Comparison of ENCODE assay signal across 22 cellular contexts in genomic region chr2:11026286-11026921, GRCh38.
DNase-seq lines count a peak whose midpoint lies in the region; ATAC-seq and TF ChIP-seq lines count a peak whose summit lies in the region.
"Had no signal": no experiment of that assay in that cellular context is flagged by ENCODE, and none has a peak within 500 bp of the region (broad histone marks: within the 10 kb centered on the region; RNA-seq: fewer than 3 reads in every experiment).

No MANE protein-coding gene starts in this region.

- H2BK12ac ChIP-seq in mesenchymal stem cell (ENCODE audit: low read length in 2 of 2), result no peak overlapping the region

- no peaks in the 10 kb centered on the region for H3K4me1 Mint-ChIP-seq in stimulated activated effector memory CD8-positive, alpha-beta T cell treated with anti-CD3 and anti-CD28 coated beads, Interleukin-12 subunit alpha, Interleukin-12 subunit beta, amount 100 ng/mL, for 72 hours

- H2BK120ac ChIP-seq in mesenchymal stem cell (ENCODE audit: low read depth, low read length), result no peak overlapping the region

- H3K14ac ChIP-seq in mesenchymal stem cell (ENCODE audit: low read length in 2 of 2), result no peak overlapping the region

- TF ChIP-seq CTCF in GM20000 (IDR thresholded peaks at IDR 0.05; ENCODE audit: extremely low read depth, missing control alignments), result no peak

- no peak overlapping the region for H2BK5ac ChIP-seq in mesenchymal stem cell (ENCODE audit: low read depth, low read length, poor library complexity, severe bottlenecking)

- ATAC-seq in stimulated activated effector memory CD8-positive, alpha-beta T cell treated with anti-CD3 and anti-CD28 coated beads, Interleukin-12 subunit alpha, Interleukin-12 subunit beta, amount 100 ng/mL, for 72 hours, result peak; percentile 36
- no peak for ATAC-seq in GM21447 (IDR thresholded peaks at IDR 0.05; ENCODE audit: unreplicated experiment)
- ATAC-seq in GM21390 (IDR thresholded peaks at IDR 0.05; ENCODE audit: unreplicated experiment), result no peak
- ATAC-seq: GM12878 had no signal

- H3K18ac ChIP-seq in mesenchymal stem cell (ENCODE audit: low read depth in 1 of 2, low read length in 2 of 2), result no peak overlapping the region

- no peak overlapping the region for H2AK5ac ChIP-seq in mesenchymal stem cell (ENCODE audit: low read length, severe bottlenecking)

- no peak overlapping the region for H3K27ac ChIP-seq in mesenchymal stem cell (ENCODE audit: low read length, poor library complexity, severe bottlenecking)
- H3K27ac ChIP-seq: 22Rv1, BLaER1, HL-60, Peyer's patch, SJCRH30 had no signal

- no peak overlapping the region for H3K4ac ChIP-seq in mesenchymal stem cell (ENCODE audit: low read depth in 1 of 2, low read length in 2 of 2)

- WGBS in mesenchymal stem cell, result 93% methylated on average over 13 of the region's 15 CpGs

- H4K91ac ChIP-seq in mesenchymal stem cell (ENCODE audit: low read length), result peak overlapping the region; percentile 16

- H3K4me3 ChIP-seq in mesenchymal stem cell (ENCODE audit: insufficient read depth in 1 of 2, low read depth in 1 of 2, low read length in 2 of 2), result no peak overlapping the region
- H3K4me3 ChIP-seq: BLaER1, GM12878, Peyer's patch, SJCRH30 had no signal

- no peak overlapping the region for H3K27ac Mint-ChIP-seq in stimulated activated effector memory CD8-positive, alpha-beta T cell treated with anti-CD3 and anti-CD28 coated beads, Interleukin-12 subunit alpha, Interleukin-12 subunit beta, amount 100 ng/mL, for 72 hours
- H3K27ac Mint-ChIP-seq: CD4-positive, alpha-beta T cell had no signal

- H3K9me3 Mint-ChIP-seq in stimulated activated effector memory CD8-positive, alpha-beta T cell treated with anti-CD3 and anti-CD28 coated beads, Interleukin-12 subunit alpha, Interleukin-12 subunit beta, amount 100 ng/mL, for 72 hours, result no peaks in the 10 kb centered on the region
- H3K9me3 Mint-ChIP-seq: CD4-positive, alpha-beta T cell had no signal

- H3K4me1 ChIP-seq in mesenchymal stem cell (ENCODE audit: control insufficient read depth, insufficient read depth, low read depth, low read length), result no peaks in the 10 kb centered on the region
- H3K4me1 ChIP-seq: Peyer's patch, SJCRH30 had no signal

- no peaks in the 10 kb centered on the region for H3K9me3 ChIP-seq in mesenchymal stem cell (ENCODE audit: control insufficient read depth, low read length)
- H3K9me3 ChIP-seq: BLaER1, Peyer's patch, SJCRH30 had no signal

- DNase-seq in DMS 273 (lab: John Stamatoyannopoulos, UW; ENCODE audit: unreplicated experiment) (peak; percentile 25), DMS 273 treated with DMSO at 0.1 percent for 48 hours (lab: John Stamatoyannopoulos, UW) (no peak), NCI-H524 treated with DMSO at 0.1 percent for 48 hours (lab: John Stamatoyannopoulos, UW) (peak; percentile 69), mesenchymal stem cell (no peak), GM20000 (ENCODE audit: low spot score) (no peak)
- no peak for DNase-seq in stimulated activated effector memory CD8-positive, alpha-beta T cell treated with anti-CD3 and anti-CD28 coated beads, Interleukin-12 subunit alpha, Interleukin-12 subunit beta, amount 100 ng/mL, for 72 hours (ENCODE audit: low spot score in 2 of 2)
- DNase-seq: ACHN; CD4-positive, alpha-beta T cell; COR-L47; DND-41; KG1; NCI-H1105 treated with DMSO at 0.1 percent for 48 hours; NCI-H187; NCI-H82; Peyer's patch; SJCRH30 had no signal

- H3K36me3 Mint-ChIP-seq in stimulated activated effector memory CD8-positive, alpha-beta T cell treated with anti-CD3 and anti-CD28 coated beads, Interleukin-12 subunit alpha, Interleukin-12 subunit beta, amount 100 ng/mL, for 72 hours, result no peaks in the 10 kb centered on the region

- H3K23ac ChIP-seq in mesenchymal stem cell (ENCODE audit: low read length in 2 of 2), result no peak overlapping the region

- H2AFZ ChIP-seq in mesenchymal stem cell (ENCODE audit: low read depth, low read length), result no peak overlapping the region

- no peak overlapping the region for H3K4me3 Mint-ChIP-seq in stimulated activated effector memory CD8-positive, alpha-beta T cell treated with anti-CD3 and anti-CD28 coated beads, Interleukin-12 subunit alpha, Interleukin-12 subunit beta, amount 100 ng/mL, for 72 hours
- H3K4me3 Mint-ChIP-seq: CD4-positive, alpha-beta T cell had no signal

- H3K79me1 ChIP-seq in mesenchymal stem cell (replicated peaks; ENCODE audit: low read length, poor library complexity, severe bottlenecking), result no peaks in the 10 kb centered on the region

- no peak overlapping the region for H3K9ac ChIP-seq in mesenchymal stem cell (ENCODE audit: low read length)
- H3K9ac ChIP-seq: BLaER1 had no signal

- H3K4me2 ChIP-seq in mesenchymal stem cell (ENCODE audit: low read length, poor library complexity, severe bottlenecking), result no peak overlapping the region
- H3K4me2 ChIP-seq: BLaER1 had no signal

- no peak overlapping the region for H2BK15ac ChIP-seq in mesenchymal stem cell (ENCODE audit: low read depth, poor library complexity, severe bottlenecking)

- H3K36me3 ChIP-seq in mesenchymal stem cell (ENCODE audit: control insufficient read depth in 1 of 2, insufficient read depth in 2 of 2, low read depth in 1 of 2, low read length in 2 of 2), result no peaks in the 10 kb centered on the region
- H3K36me3 ChIP-seq: BLaER1, Peyer's patch, SJCRH30 had no signal

- H4K8ac ChIP-seq in mesenchymal stem cell (ENCODE audit: low read length), result no peak overlapping the region

- peaks cover 6 to 35% of the 10 kb centered on the region in 2 experiments for H3K27me3 ChIP-seq in mesenchymal stem cell (ENCODE audit: control insufficient read depth in 1 of 2, insufficient read depth in 1 of 2, low read length in 2 of 2)
- H3K27me3 ChIP-seq: BLaER1, Peyer's patch, SJCRH30 had no signal

Comparison
In these comparisons a context has a peak if more than half of its experiments do, and no peak if none do; other contexts are left out.
1. DNase-seq: peak in DMS 273 (single experiment) and NCI-H524 treated with DMSO at 0.1 percent for 48 hours (single experiment); none in DMS 273 treated with DMSO at 0.1 percent for 48 hours (single experiment), mesenchymal stem cell (single experiment), stimulated activated effector memory CD8-positive, alpha-beta T cell treated with anti-CD3 and anti-CD28 coated beads, Interleukin-12 subunit alpha, Interleukin-12 subunit beta, amount 100 ng/mL, for 72 hours (0 of 2) and GM20000 (single experiment).